ENCODE assay signal across 8 cellular contexts in the genomic region with DNA sequence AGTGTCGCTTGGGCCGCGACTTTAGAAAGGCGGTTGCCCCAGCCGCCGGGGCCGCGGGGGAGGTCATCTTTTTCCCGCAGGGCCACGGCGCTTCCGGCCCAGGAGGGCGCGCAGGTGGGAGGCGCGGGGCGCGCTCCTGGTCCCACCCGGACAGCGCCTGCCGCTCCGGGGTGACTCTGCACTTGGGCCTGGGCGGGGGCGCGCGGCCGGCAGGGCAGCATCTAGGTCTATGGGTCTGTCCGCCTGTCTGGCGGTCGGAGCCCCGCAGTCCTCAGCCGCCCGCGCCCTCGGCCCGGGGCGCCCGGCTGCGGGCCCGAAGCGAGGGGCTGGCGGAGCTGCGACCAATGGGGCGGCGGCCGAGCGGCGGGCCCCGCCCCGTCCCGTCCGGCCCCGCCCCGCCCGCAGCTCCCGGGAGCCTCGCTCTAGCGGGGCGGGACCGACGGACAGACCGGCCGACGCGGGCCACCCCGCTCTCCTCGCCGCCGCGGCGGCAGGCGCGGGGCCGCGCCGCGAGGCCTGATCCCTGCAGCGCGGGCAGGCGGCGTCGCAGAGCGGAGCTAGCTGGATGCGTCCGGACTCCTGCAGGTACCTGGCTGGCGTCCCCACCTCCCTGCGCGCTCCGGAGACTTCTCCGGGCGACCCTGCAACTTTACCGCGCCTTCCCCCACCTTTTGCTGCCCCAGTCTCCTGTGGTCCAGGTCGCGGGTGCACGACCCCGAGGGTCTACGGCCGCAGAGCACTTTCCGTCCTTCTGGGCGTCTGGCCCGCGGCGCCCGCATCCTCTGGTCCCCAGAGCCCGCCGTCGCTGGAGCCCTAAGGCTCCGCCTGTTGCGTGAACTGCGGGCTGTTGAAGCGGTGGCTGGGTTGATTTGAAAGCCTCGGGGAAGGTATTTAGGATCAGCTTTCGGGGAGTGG. TPM values are rescaled to one million over a fixed set of nuclear protein-coding genes. Genes with fewer than 3 reads are reported as not detected.
DNase-seq lines count a peak whose midpoint lies in the region; ATAC-seq and TF ChIP-seq lines count a peak whose summit lies in the region.

A gene with protein sequence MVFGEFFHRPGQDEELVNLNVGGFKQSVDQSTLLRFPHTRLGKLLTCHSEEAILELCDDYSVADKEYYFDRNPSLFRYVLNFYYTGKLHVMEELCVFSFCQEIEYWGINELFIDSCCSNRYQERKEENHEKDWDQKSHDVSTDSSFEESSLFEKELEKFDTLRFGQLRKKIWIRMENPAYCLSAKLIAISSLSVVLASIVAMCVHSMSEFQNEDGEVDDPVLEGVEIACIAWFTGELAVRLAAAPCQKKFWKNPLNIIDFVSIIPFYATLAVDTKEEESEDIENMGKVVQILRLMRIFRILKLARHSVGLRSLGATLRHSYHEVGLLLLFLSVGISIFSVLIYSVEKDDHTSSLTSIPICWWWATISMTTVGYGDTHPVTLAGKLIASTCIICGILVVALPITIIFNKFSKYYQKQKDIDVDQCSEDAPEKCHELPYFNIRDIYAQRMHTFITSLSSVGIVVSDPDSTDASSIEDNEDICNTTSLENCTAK (plus strand): TSS at position 446 of the 915 bp plus-strand sequence. CDS start 52,342 bp downstream, outside the sequence.

- H3K27ac ChIP-seq in angular gyrus (ENCODE audit: low read depth, low read length) (peak within 1 kb of the TSS; percentile 25), iPS DF 6.9 (ENCODE audit: low read length) (no peak within 1 kb of the TSS), sigmoid colon (peak within 1 kb of the TSS; percentile 74 to 79 (median 78))

- DNase-seq in ACHN (peak; percentile 77), GM13977 (ENCODE audit: low spot score) (peak; percentile 81), NCI-H2196 (lab: John Stamatoyannopoulos, UW; ENCODE audit: unreplicated experiment) (peak; percentile 69), iPS DF 6.9 (ENCODE audit: low read depth, low spot score) (no peak), sigmoid colon (peak; percentile 67), GDM1 (lab: John Stamatoyannopoulos, UW) (no peak)

- no CpG with 5 or more reads among the region's 114 CpGs for WGBS in iPS DF 6.9 (ENCODE audit: insufficient coverage, insufficient read length)
- 1% methylated on average over 114 of the region's 114 CpGs for WGBS in sigmoid colon, 2 donors

- H3K4me3 ChIP-seq in iPS DF 6.9 (ENCODE audit: low read length) (peak within 1 kb of the TSS; percentile 84), sigmoid colon (peak within 1 kb of the TSS; percentile 65 to 88 (median 69))

- TF ChIP-seq POLR2A in sigmoid colon (IDR thresholded peaks at IDR 0.05): no peak

- H3K36me3 ChIP-seq in iPS DF 6.9 (ENCODE audit: control insufficient read depth, insufficient read depth, low read length) (no peaks in the 10 kb centered on the region), sigmoid colon (no peaks in the 10 kb centered on the region)

- H3K4me1 ChIP-seq in iPS DF 6.9 (ENCODE audit: control insufficient read depth, insufficient read depth, low read length): peaks cover 4% of the 10 kb centered on the region; the same call in 1 of the 2 replicates
- peaks cover 0 to 23% (median 22%) of the 10 kb centered on the region in 4 donors for H3K4me1 ChIP-seq in sigmoid colon

- intact Hi-C loops in sigmoid colon (cut with DNase I): loop anchor here (2.0 to 5.0 kb wide), 3 partner anchors 98 to 269 kb away; a partner anchor contains a TSS

- in situ Hi-C loops in ACHN (cut with HindIII; ENCODE audit: low pct_ligation_motif_present, low pct_unique_long_range_greater_than_20kb, low sequenced_read_pairs): no loop called here
- in situ Hi-C loops in GM13977 (cut with MboI; ENCODE audit: low pct_unique_long_range_greater_than_20kb, low sequenced_read_pairs, unreplicated experiment): no loop called here

- no peaks in the 10 kb centered on the region for H3K9me3 ChIP-seq in iPS DF 6.9 (ENCODE audit: control insufficient read depth, insufficient read depth, low read length)
- no peaks in the 10 kb centered on the region for H3K9me3 ChIP-seq in sigmoid colon

- TF ChIP-seq EP300 in sigmoid colon (IDR thresholded peaks at IDR 0.05): no peak

- peak; percentile 89 for ATAC-seq in HG02798 (IDR thresholded peaks at IDR 0.05; ENCODE audit: poor library complexity, unreplicated experiment)

- TF ChIP-seq CTCF in GM13977 (IDR thresholded peaks at IDR 0.05; ENCODE audit: extremely low read depth, insufficient read depth, missing control alignments): no peak
- no peak for TF ChIP-seq CTCF in sigmoid colon (IDR thresholded peaks at IDR 0.05)

- H3K27me3 ChIP-seq in iPS DF 6.9 (ENCODE audit: control insufficient read depth, insufficient read depth, low read length): peaks cover 11% of the 10 kb centered on the region
- H3K27me3 ChIP-seq in sigmoid colon: peaks cover 0 to 7% (median 0%) of the 10 kb centered on the region in 3 donors

RNA-seq across cellular contexts. Expression of the gene that starts here (rescaled TPM):
- total RNA-seq in sigmoid colon: 10 to 100 TPM; 13.2 to 96.3 (median 24.5) TPM
- 10 to 100 TPM in 2 of 3 donors, 1 to 10 TPM in 1; 4.2 to 16.2 (median 13.9) TPM for polyA plus RNA-seq in sigmoid colon

Comparison
In these comparisons a context has a peak if more than half of its experiments do, and no peak if none do; other contexts are left out.
1. DNase-seq: peak in ACHN (single experiment), GM13977 (single experiment), NCI-H2196 (single experiment) and sigmoid colon (single experiment); none in iPS DF 6.9 (single experiment) and GDM1 (single experiment).